1 cellular context compared by ENCODE assay signal in genomic region chr1:109041614-109042473, GRCh38.
TF ChIP-seq lines count a peak whose summit lies in the region.

Gene WDR47 (minus strand): TSS chr1:109042102. CDS start chr1:109023512, 18,590 bp downstream.

TF ChIP-seq in HEK293, 187 proteins besides CTCF, POLR2A, EP300 and RAD21 (continued from another document and continues in another):
- no peak for TF ChIP-seq ZBTB49 (tag by site-specific recombination; IDR thresholded peaks at IDR 0.05; ENCODE audit: low read depth)
- TF ChIP-seq TCF7L2 (IDR thresholded peaks at IDR 0.05; ENCODE audit: borderline replicate concordance, low read depth, low read length): no peak
- TF ChIP-seq ZBTB7A (tag by site-specific recombination; IDR thresholded peaks at IDR 0.05; ENCODE audit: low read depth): no peak
- no peak for TF ChIP-seq ZNF274 (IDR thresholded peaks at IDR 0.05; ENCODE audit: low read length)
- no peak for TF ChIP-seq ZNF274 (tag by site-specific recombination; IDR thresholded peaks at IDR 0.05; ENCODE audit: borderline replicate concordance)
- TF ChIP-seq ZNF530 (tag by site-specific recombination; IDR thresholded peaks at IDR 0.05; ENCODE audit: low read depth): no peak
- TF ChIP-seq ZNF670 (tag by site-specific recombination; IDR thresholded peaks at IDR 0.05; ENCODE audit: low read depth): no peak
- TF ChIP-seq GFI1B (tag by site-specific recombination; IDR thresholded peaks at IDR 0.05): no peak
- TF ChIP-seq ZNF571 (tag by site-specific recombination; IDR thresholded peaks at IDR 0.05): no peak
- TF ChIP-seq ZNF2 (tag by site-specific recombination; IDR thresholded peaks at IDR 0.05): peak; percentile 59; the same call in 1 of the 2 replicates
- TF ChIP-seq ZNF169 (tag by site-specific recombination; IDR thresholded peaks at IDR 0.05): no peak
- TF ChIP-seq, protein P1, sequence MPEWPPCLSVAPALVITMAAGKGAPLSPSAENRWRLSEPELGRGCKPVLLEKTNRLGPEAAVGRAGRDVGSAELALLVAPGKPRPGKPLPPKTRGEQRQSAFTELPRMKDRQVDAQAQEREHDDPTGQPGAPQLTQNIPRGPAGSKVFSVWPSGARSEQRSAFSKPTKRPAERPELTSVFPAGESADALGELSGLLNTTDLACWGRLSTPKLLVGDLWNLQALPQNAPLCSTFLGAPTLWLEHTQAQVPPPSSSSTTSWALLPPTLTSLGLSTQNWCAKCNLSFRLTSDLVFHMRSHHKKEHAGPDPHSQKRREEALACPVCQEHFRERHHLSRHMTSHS (tag by site-specific recombination; IDR thresholded peaks at IDR 0.05): no peak
- TF ChIP-seq ZNF747 (tag by site-specific recombination; IDR thresholded peaks at IDR 0.05): no peak
- TF ChIP-seq, protein P2, sequence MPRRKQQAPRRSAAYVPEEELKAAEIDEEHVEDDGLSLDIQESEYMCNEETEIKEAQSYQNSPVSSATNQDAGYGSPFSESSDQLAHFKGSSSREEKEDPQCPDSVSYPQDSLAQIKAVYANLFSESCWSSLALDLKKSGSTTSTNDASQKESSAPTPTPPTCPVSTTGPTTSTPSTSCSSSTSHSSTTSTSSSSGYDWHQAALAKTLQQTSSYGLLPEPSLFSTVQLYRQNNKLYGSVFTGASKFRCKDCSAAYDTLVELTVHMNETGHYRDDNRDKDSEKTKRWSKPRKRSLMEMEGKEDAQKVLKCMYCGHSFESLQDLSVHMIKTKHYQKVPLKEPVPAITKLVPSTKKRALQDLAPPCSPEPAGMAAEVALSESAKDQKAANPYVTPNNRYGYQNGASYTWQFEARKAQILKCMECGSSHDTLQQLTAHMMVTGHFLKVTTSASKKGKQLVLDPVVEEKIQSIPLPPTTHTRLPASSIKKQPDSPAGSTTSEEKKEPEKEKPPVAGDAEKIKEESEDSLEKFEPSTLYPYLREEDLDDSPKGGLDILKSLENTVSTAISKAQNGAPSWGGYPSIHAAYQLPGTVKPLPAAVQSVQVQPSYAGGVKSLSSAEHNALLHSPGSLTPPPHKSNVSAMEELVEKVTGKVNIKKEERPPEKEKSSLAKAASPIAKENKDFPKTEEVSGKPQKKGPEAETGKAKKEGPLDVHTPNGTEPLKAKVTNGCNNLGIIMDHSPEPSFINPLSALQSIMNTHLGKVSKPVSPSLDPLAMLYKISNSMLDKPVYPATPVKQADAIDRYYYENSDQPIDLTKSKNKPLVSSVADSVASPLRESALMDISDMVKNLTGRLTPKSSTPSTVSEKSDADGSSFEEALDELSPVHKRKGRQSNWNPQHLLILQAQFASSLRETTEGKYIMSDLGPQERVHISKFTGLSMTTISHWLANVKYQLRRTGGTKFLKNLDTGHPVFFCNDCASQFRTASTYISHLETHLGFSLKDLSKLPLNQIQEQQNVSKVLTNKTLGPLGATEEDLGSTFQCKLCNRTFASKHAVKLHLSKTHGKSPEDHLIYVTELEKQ (tag by site-specific recombination; IDR thresholded peaks at IDR 0.05; ENCODE audit: borderline replicate concordance): peak; percentile 50; the same call in 1 of the 2 replicates
- TF ChIP-seq ZNF311 (tag by site-specific recombination; IDR thresholded peaks at IDR 0.05; ENCODE audit: borderline replicate concordance): no peak
- TF ChIP-seq AEBP2 (tag by site-specific recombination; IDR thresholded peaks at IDR 0.05; ENCODE audit: borderline replicate concordance): no peak
- TF ChIP-seq ZNF558 (tag by site-specific recombination; IDR thresholded peaks at IDR 0.05): no peak
- TF ChIP-seq ZNF350 (tag by site-specific recombination; IDR thresholded peaks at IDR 0.05): no peak
- TF ChIP-seq ZBTB8A (tag by site-specific recombination; IDR thresholded peaks at IDR 0.05): peak; percentile 64; the same call in 1 of the 2 replicates
- TF ChIP-seq IKZF3 (tag by site-specific recombination; IDR thresholded peaks at IDR 0.05): no peak
- TF ChIP-seq, protein P3, sequence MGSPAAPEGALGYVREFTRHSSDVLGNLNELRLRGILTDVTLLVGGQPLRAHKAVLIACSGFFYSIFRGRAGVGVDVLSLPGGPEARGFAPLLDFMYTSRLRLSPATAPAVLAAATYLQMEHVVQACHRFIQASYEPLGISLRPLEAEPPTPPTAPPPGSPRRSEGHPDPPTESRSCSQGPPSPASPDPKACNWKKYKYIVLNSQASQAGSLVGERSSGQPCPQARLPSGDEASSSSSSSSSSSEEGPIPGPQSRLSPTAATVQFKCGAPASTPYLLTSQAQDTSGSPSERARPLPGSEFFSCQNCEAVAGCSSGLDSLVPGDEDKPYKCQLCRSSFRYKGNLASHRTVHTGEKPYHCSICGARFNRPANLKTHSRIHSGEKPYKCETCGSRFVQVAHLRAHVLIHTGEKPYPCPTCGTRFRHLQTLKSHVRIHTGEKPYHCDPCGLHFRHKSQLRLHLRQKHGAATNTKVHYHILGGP (tag by site-specific recombination; IDR thresholded peaks at IDR 0.05): no peak
- TF ChIP-seq, protein P4, sequence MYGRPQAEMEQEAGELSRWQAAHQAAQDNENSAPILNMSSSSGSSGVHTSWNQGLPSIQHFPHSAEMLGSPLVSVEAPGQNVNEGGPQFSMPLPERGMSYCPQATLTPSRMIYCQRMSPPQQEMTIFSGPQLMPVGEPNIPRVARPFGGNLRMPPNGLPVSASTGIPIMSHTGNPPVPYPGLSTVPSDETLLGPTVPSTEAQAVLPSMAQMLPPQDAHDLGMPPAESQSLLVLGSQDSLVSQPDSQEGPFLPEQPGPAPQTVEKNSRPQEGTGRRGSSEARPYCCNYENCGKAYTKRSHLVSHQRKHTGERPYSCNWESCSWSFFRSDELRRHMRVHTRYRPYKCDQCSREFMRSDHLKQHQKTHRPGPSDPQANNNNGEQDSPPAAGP (tag by site-specific recombination; IDR thresholded peaks at IDR 0.05): peak; percentile 52; the same call in 1 of the 2 replicates
- TF ChIP-seq ZNF518A (tag by site-specific recombination; conservative IDR thresholded peaks at IDR 0.05; ENCODE audit: low read depth): no peak
- no peak for TF ChIP-seq ZNF701 (tag by site-specific recombination; IDR thresholded peaks at IDR 0.05)
- TF ChIP-seq ZNF398 (tag by site-specific recombination; IDR thresholded peaks at IDR 0.05): no peak; the same call in 1 of the 2 replicates
- TF ChIP-seq, protein P5, sequence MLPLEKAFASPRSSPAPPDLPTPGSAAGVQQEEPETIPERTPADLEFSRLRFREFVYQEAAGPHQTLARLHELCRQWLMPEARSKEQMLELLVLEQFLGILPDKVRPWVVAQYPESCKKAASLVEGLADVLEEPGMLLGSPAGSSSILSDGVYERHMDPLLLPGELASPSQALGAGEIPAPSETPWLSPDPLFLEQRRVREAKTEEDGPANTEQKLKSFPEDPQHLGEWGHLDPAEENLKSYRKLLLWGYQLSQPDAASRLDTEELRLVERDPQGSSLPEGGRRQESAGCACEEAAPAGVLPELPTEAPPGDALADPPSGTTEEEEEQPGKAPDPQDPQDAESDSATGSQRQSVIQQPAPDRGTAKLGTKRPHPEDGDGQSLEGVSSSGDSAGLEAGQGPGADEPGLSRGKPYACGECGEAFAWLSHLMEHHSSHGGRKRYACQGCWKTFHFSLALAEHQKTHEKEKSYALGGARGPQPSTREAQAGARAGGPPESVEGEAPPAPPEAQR (tag by site-specific recombination; IDR thresholded peaks at IDR 0.05): no peak
- no peak for TF ChIP-seq ZNF768 (tag by site-specific recombination; IDR thresholded peaks at IDR 0.05)
- no peak for TF ChIP-seq ZNF791 (tag by site-specific recombination; IDR thresholded peaks at IDR 0.05)
- no peak for TF ChIP-seq ZNF521 (tag by site-specific recombination; IDR thresholded peaks at IDR 0.05)
- TF ChIP-seq, protein P6, sequence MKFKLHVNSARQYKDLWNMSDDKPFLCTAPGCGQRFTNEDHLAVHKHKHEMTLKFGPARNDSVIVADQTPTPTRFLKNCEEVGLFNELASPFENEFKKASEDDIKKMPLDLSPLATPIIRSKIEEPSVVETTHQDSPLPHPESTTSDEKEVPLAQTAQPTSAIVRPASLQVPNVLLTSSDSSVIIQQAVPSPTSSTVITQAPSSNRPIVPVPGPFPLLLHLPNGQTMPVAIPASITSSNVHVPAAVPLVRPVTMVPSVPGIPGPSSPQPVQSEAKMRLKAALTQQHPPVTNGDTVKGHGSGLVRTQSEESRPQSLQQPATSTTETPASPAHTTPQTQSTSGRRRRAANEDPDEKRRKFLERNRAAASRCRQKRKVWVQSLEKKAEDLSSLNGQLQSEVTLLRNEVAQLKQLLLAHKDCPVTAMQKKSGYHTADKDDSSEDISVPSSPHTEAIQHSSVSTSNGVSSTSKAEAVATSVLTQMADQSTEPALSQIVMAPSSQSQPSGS (tag by site-specific recombination; IDR thresholded peaks at IDR 0.05; ENCODE audit: low read depth): no peak
- peak; percentile 61 for TF ChIP-seq ZNF335 (tag by site-specific recombination; conservative IDR thresholded peaks at IDR 0.05)
- peak; percentile 56; the same call in 1 of the 2 replicates for TF ChIP-seq ZNF341 (tag by site-specific recombination; IDR thresholded peaks at IDR 0.05; ENCODE audit: low read depth)
- no peak for TF ChIP-seq OSR2 (tag by site-specific recombination; IDR thresholded peaks at IDR 0.05)
- TF ChIP-seq ZNF792 (tag by site-specific recombination; IDR thresholded peaks at IDR 0.05): no peak
- TF ChIP-seq ZNF654 (tag by site-specific recombination; IDR thresholded peaks at IDR 0.05; ENCODE audit: low read depth): no peak
- peak; percentile 72 for TF ChIP-seq ZEB2 (tag by site-specific recombination; IDR thresholded peaks at IDR 0.05)
- TF ChIP-seq TRIM28 (IDR thresholded peaks at IDR 0.05; ENCODE audit: borderline replicate concordance, low read length): no peak
- TF ChIP-seq SP3 (tag by site-specific recombination; IDR thresholded peaks at IDR 0.05): peak; percentile 66; the same call in 1 of the 2 replicates
- TF ChIP-seq SP7 (tag by site-specific recombination; IDR thresholded peaks at IDR 0.05): peak; percentile 77; the same call in 1 of the 2 replicates
- no peak for TF ChIP-seq ZNF426 (tag by site-specific recombination; IDR thresholded peaks at IDR 0.05)
